In genomic region chr12:54439521-54440255, GRCh38 we compare ENCODE assay signal across 1 cellular context.
A peak's percentile ranks its signal among the peaks of the same experiment; 100 is the strongest.
TF ChIP-seq lines count a peak whose summit lies in the region.

No MANE protein-coding gene starts in this region.

TF ChIP-seq in K562, 482 proteins besides CTCF, POLR2A, EP300 and RAD21:
- TF ChIP-seq CC2D1A (IDR thresholded peaks at IDR 0.05) (0 out of 2 replicates have a peak, but pooled peaks have one; percentile 58), IRF9 (tag; IDR thresholded peaks at IDR 0.05) (no peak), SMC3 (conservative IDR thresholded peaks at IDR 0.05; ENCODE audit: insufficient read depth, low read depth, low read length) (peak; percentile 75), SMARCB1 (IDR thresholded peaks at IDR 0.05; ENCODE audit: insufficient read length, low read depth) (no peak), ZNF124 (CRISPR knock-in tag; IDR thresholded peaks at IDR 0.05) (no peak), ARNT (IDR thresholded peaks at IDR 0.05) (0 out of 4 replicates have a peak, but pooled peaks of 1 of the 2 experiments have one; percentile 28), JUND (IDR thresholded peaks at IDR 0.05; ENCODE audit: borderline replicate concordance, low read depth, low read length) (peak; percentile 20; the same call in 1 of the 2 replicates), JUND (tag; IDR thresholded peaks at IDR 0.05; ENCODE audit: borderline replicate concordance, low read depth, low read length) (no peak; the same call in 2 of the 3 replicates), CBFB (CRISPR knock-in tag; IDR thresholded peaks at IDR 0.05) (0 out of 2 replicates have a peak, but pooled peaks have one; percentile 13), ZNF384 (IDR thresholded peaks at IDR 0.05; ENCODE audit: low read depth, low read length) (peak; percentile 79), MYNN (IDR thresholded peaks at IDR 0.05) (0 out of 2 replicates have a peak, but pooled peaks have one; percentile 11), MYNN (CRISPR knock-in tag; IDR thresholded peaks at IDR 0.05) (no peak), NRF1 (conservative IDR thresholded peaks at IDR 0.05 in 1 of 2, IDR thresholded peaks at IDR 0.05 in 1 of 2) (no peak), VEZF1 (CRISPR knock-in tag; IDR thresholded peaks at IDR 0.05) (peak; percentile 32; the same call in 1 of the 2 replicates), ERF (CRISPR knock-in tag; IDR thresholded peaks at IDR 0.05) (no peak), SMARCA4 (IDR thresholded peaks at IDR 0.05) (0 out of 2 replicates have a peak, but pooled peaks have one; percentile 17), ZNF592 (IDR thresholded peaks at IDR 0.05) (0 out of 2 replicates have a peak, but pooled peaks have one; percentile 32), ETS1 (conservative IDR thresholded peaks at IDR 0.05; ENCODE audit: control insufficient read depth, low read depth, low read length) (no peak), ZNF57 (CRISPR knock-in tag; IDR thresholded peaks at IDR 0.05) (no peak), RCOR1 (IDR thresholded peaks at IDR 0.05; ENCODE audit: borderline replicate concordance in 1 of 2, low read depth in 2 of 2, low read length in 2 of 2) (0 out of 4 replicates have a peak, but pooled peaks of 1 of the 2 experiments have one; percentile 25), DEAF1 (CRISPR knock-in tag; IDR thresholded peaks at IDR 0.05) (peak; percentile 92), MAZ (CRISPR knock-in tag; conservative IDR thresholded peaks at IDR 0.05 in 1 of 2, IDR thresholded peaks at IDR 0.05 in 1 of 2) (peak; percentile 28 to 50; a peak in 1 of 4 replicates), NKRF (IDR thresholded peaks at IDR 0.05; ENCODE audit: borderline replicate concordance) (no peak), FOSL1 (tag; conservative IDR thresholded peaks at IDR 0.05) (no peak), MLLT1 (IDR thresholded peaks at IDR 0.05) (0 out of 4 replicates have a peak, but pooled peaks of 1 of the 2 experiments have one; percentile 37), ESRRA (IDR thresholded peaks at IDR 0.05; ENCODE audit: borderline replicate concordance, low read depth) (no peak), RNF219 (CRISPR knock-in tag; IDR thresholded peaks at IDR 0.05) (0 out of 2 replicates have a peak, but pooled peaks have one; percentile 45), ZBTB33 (CRISPR knock-in tag; IDR thresholded peaks at IDR 0.05) (0 out of 2 replicates have a peak, but pooled peaks have one; percentile 36), ARID2 (IDR thresholded peaks at IDR 0.05) (peak; percentile 73)
